In genomic region chr10:21388541-21389068, GRCh38 we compare ENCODE assay signal across 21 cellular contexts.
"Had no signal": no experiment of that assay in that cellular context is flagged by ENCODE, and none has a peak within 500 bp of the region (broad histone marks: within the 10 kb centered on the region; RNA-seq: fewer than 3 reads in every experiment).

No MANE protein-coding gene starts in this region.

- H3K79me2 ChIP-seq: parathyroid adenoma had no signal

- H3K36me3 ChIP-seq: ascending aorta, colonic mucosa, left lung, thoracic aorta had no signal

- H3K4me3 ChIP-seq: ascending aorta, colonic mucosa, left lung, thoracic aorta had no signal

- H3K9me3 Mint-ChIP-seq: activated CD4-positive, alpha-beta T cell treated with anti-CD3 and anti-CD28 coated beads, Interleukin-2, amount 10 ng/mL, durations not matched to agents 7 days and 5 days; central memory CD8-positive, alpha-beta T cell; stimulated activated memory B cell treated with anti-CD40 and anti-IgM and Interleukin-4, amounts not matched to agents 10 μg/mL and 1 μg/mL and 100 μg/mL, for 72 hours had no signal

- H3K4me1 ChIP-seq: ascending aorta, colonic mucosa, left lung had no signal

- H2AFZ ChIP-seq: parathyroid adenoma had no signal

- H3K36me3 Mint-ChIP-seq: naive thymus-derived CD4-positive, alpha-beta T cell; stimulated activated memory B cell treated with anti-CD40 and anti-IgM and Interleukin-4, amounts not matched to agents 10 μg/mL and 1 μg/mL and 100 μg/mL, for 72 hours had no signal

- H3K27me3 ChIP-seq: ascending aorta, colonic mucosa, left lung had no signal

- H3K4me1 Mint-ChIP-seq: activated CD4-positive, alpha-beta T cell treated with anti-CD3 and anti-CD28 coated beads, Interleukin-2, amount 10 ng/mL, durations not matched to agents 7 days and 5 days; central memory CD8-positive, alpha-beta T cell; naive thymus-derived CD4-positive, alpha-beta T cell; stimulated activated memory B cell treated with anti-CD40 and anti-IgM and Interleukin-4, amounts not matched to agents 10 μg/mL and 1 μg/mL and 100 μg/mL, for 72 hours had no signal

- H3K4me3 Mint-ChIP-seq: activated CD4-positive, alpha-beta T cell treated with anti-CD3 and anti-CD28 coated beads, Interleukin-2, amount 10 ng/mL, durations not matched to agents 7 days and 5 days; central memory CD8-positive, alpha-beta T cell; naive thymus-derived CD4-positive, alpha-beta T cell; stimulated activated memory B cell treated with anti-CD40 and anti-IgM and Interleukin-4, amounts not matched to agents 10 μg/mL and 1 μg/mL and 100 μg/mL, for 72 hours had no signal

- DNase-seq: activated CD4-positive, alpha-beta T cell treated with anti-CD3 and anti-CD28 coated beads, Interleukin-2, amount 10 ng/mL, durations not matched to agents 7 days and 5 days; activated CD8-positive, alpha-beta memory T cell treated with anti-CD3 and anti-CD28 coated beads, Interleukin-2, amount 50 U/mL, for 4 hours; activated effector memory CD4-positive, alpha-beta T cell treated with Interleukin-2 at 50 U/mL for 16 hours; activated naive CD4-positive, alpha-beta T cell treated with anti-CD3 and anti-CD28 coated beads, Interleukin-2, amount 50 U/mL, for 16 hours; activated T-cell treated with anti-CD3 and anti-CD28 coated beads, Interleukin-2, amount 50 U/mL, for 48 hours; colonic mucosa; erythroblast; foreskin melanocyte; glutamatergic neuron; hippocampal formation; left lung; naive thymus-derived CD4-positive, alpha-beta T cell; stimulated activated CD4-positive, alpha-beta T cell treated with anti-CD3 and anti-CD28 coated beads, Interleukin-4, amount 100 ng/mL, for 4 hours; T-helper 1 cell; T-helper 9 cell had no signal

- ATAC-seq: left lung; naive thymus-derived CD4-positive, alpha-beta T cell; sciatic nerve; stimulated activated memory B cell treated with anti-CD40 and anti-IgM and Interleukin-4, amounts not matched to agents 10 μg/mL and 1 μg/mL and 100 μg/mL, for 72 hours had no signal

- H3K9ac ChIP-seq: parathyroid adenoma had no signal

- H3K27me3 Mint-ChIP-seq: stimulated activated memory B cell treated with anti-CD40 and anti-IgM and Interleukin-4, amounts not matched to agents 10 μg/mL and 1 μg/mL and 100 μg/mL, for 72 hours had no signal

- H3K9me3 ChIP-seq: ascending aorta, colonic mucosa, left lung, thoracic aorta had no signal

- H3K27ac ChIP-seq: ascending aorta, colonic mucosa, left lung, parathyroid adenoma, thoracic aorta had no signal

- H3K27ac Mint-ChIP-seq: activated CD4-positive, alpha-beta T cell treated with anti-CD3 and anti-CD28 coated beads, Interleukin-2, amount 10 ng/mL, durations not matched to agents 7 days and 5 days; naive thymus-derived CD4-positive, alpha-beta T cell; stimulated activated memory B cell treated with anti-CD40 and anti-IgM and Interleukin-4, amounts not matched to agents 10 μg/mL and 1 μg/mL and 100 μg/mL, for 72 hours had no signal
